22 cellular contexts compared by ENCODE assay signal in the genomic region with DNA sequence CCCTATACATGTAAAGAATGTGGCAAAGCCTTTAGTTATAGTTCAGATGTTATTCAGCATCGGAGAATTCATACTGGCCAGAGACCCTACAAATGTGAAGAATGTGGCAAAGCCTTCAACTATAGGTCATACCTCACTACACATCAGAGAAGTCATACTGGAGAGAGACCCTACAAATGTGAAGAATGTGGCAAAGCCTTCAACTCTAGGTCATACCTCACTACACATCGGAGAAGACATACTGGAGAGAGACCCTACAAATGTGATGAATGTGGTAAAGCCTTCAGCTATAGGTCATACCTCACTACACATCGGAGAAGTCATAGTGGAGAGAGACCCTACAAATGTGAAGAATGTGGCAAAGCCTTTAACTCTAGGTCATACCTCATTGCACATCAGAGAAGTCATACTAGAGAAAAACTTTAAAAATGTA. TPM values are rescaled to one million over a fixed set of nuclear protein-coding genes. Genes with fewer than 3 reads are reported as not detected.
DNase-seq lines count a peak whose midpoint lies in the region; ATAC-seq and TF ChIP-seq lines count a peak whose summit lies in the region.
"Had no signal": no experiment of that assay in that cellular context is flagged by ENCODE, and none has a peak within 500 bp of the region (broad histone marks: within the 10 kb centered on the region; RNA-seq: fewer than 3 reads in every experiment).

No MANE protein-coding gene starts in this region.

- no peaks in the 10 kb centered on the region for H3K27me3 Mint-ChIP-seq in activated naive CD4-positive, alpha-beta T cell treated with anti-CD3 and anti-CD28 coated beads, Interleukin-2, amount 10 ng/mL, durations not matched to agents 7 days and 5 days
- no peaks in the 10 kb centered on the region for H3K27me3 Mint-ChIP-seq in central memory CD8-positive, alpha-beta T cell
- H3K27me3 Mint-ChIP-seq in HFFc6 (ENCODE audit: insufficient read depth): no peaks in the 10 kb centered on the region; the same call in 1 of the 2 replicates
- no peaks in the 10 kb centered on the region for H3K27me3 Mint-ChIP-seq in activated CD8-positive, alpha-beta memory T cell treated with anti-CD3 and anti-CD28 coated beads, Interleukin-2, amount 10 ng/mL, durations not matched to agents 7 days and 5 days
- H3K27me3 Mint-ChIP-seq: activated T-cell treated with anti-CD3 and anti-CD28 coated beads, Interleukin-2, amount 50 U/mL, for 24 hours; stimulated activated naive CD8-positive, alpha-beta T cell treated with anti-CD3 and anti-CD28 coated beads, Interleukin-15, amount 100 ng/mL, for 72 hours had no signal

- H3K4me1 ChIP-seq in PC-3 (ENCODE audit: insufficient read depth, low read length): no peaks in the 10 kb centered on the region
- H3K4me1 ChIP-seq in subcutaneous abdominal adipose tissue (ENCODE audit: control insufficient read depth in 5 of 5, insufficient read depth in 5 of 5, low read length in 5 of 5): no peaks in the 10 kb centered on the region
- H3K4me1 ChIP-seq: body of pancreas, heart left ventricle, psoas muscle, SJCRH30 had no signal

- BruUV-seq in PC-3 (replicated peaks; lab: Mats Ljungman, UMichigan): no TSS peak

- H3K9ac ChIP-seq in PC-3 (ENCODE audit: low read length): no peak overlapping the region
- no peak overlapping the region for H3K9ac ChIP-seq in subcutaneous abdominal adipose tissue (ENCODE audit: low read length in 5 of 5)

- no peak for DNase-seq in activated naive CD4-positive, alpha-beta T cell treated with anti-CD3 and anti-CD28 coated beads, Interleukin-2, amount 10 ng/mL, durations not matched to agents 7 days and 5 days
- DNase-seq in activated naive CD4-positive, alpha-beta T cell treated with anti-CD3 and anti-CD28 coated beads, Interleukin-2, amount 50 U/mL, for 16 hours: no peak
- no peak for DNase-seq in PC-3
- DNase-seq in central memory CD8-positive, alpha-beta T cell (ENCODE audit: low spot score in 2 of 2): no peak
- no peak for DNase-seq in HFFc6
- no peak for DNase-seq in dermis blood vessel endothelial cell
- no peak for DNase-seq in activated CD8-positive, alpha-beta memory T cell treated with anti-CD3 and anti-CD28 coated beads, Interleukin-2, amount 10 ng/mL, durations not matched to agents 7 days and 5 days
- DNase-seq: activated CD4-positive, alpha-beta T cell treated with anti-CD3 and anti-CD28 coated beads for 4 hours; activated T-cell treated with anti-CD3 and anti-CD28 coated beads, Interleukin-2, amount 50 U/mL, for 24 hours; body of pancreas; GOT3; heart left ventricle; mammary epithelial cell; NCI-H187 treated with DMSO at 0.1 percent for 48 hours; NCI-H446; nephron progenitor cell; psoas muscle; stimulated activated CD4-positive, alpha-beta T cell treated with anti-CD3 and anti-CD28 coated beads, Interleukin-12 subunit alpha, Interleukin-12 subunit beta, amount 100 ng/mL, for 4 hours; stimulated activated naive CD8-positive, alpha-beta T cell treated with anti-CD3 and anti-CD28 coated beads, Interleukin-15, amount 100 ng/mL, for 72 hours; T1000 had no signal

- intact Hi-C loops in PC-3 (cut with micrococcal nuclease): no loop called here

- H3K4me1 Mint-ChIP-seq in activated naive CD4-positive, alpha-beta T cell treated with anti-CD3 and anti-CD28 coated beads, Interleukin-2, amount 10 ng/mL, durations not matched to agents 7 days and 5 days: peaks cover 3% of the 10 kb centered on the region
- no peaks in the 10 kb centered on the region for H3K4me1 Mint-ChIP-seq in central memory CD8-positive, alpha-beta T cell
- no peaks in the 10 kb centered on the region for H3K4me1 Mint-ChIP-seq in HFFc6 (ENCODE audit: low read depth)
- H3K4me1 Mint-ChIP-seq in activated CD8-positive, alpha-beta memory T cell treated with anti-CD3 and anti-CD28 coated beads, Interleukin-2, amount 10 ng/mL, durations not matched to agents 7 days and 5 days: peaks cover 6% of the 10 kb centered on the region
- H3K4me1 Mint-ChIP-seq: nephron progenitor cell; stimulated activated naive CD8-positive, alpha-beta T cell treated with anti-CD3 and anti-CD28 coated beads, Interleukin-15, amount 100 ng/mL, for 72 hours had no signal

- peaks cover 85% of the 10 kb centered on the region for H3K9me3 Mint-ChIP-seq in activated naive CD4-positive, alpha-beta T cell treated with anti-CD3 and anti-CD28 coated beads, Interleukin-2, amount 10 ng/mL, durations not matched to agents 7 days and 5 days
- peaks cover 42% of the 10 kb centered on the region for H3K9me3 Mint-ChIP-seq in central memory CD8-positive, alpha-beta T cell
- H3K9me3 Mint-ChIP-seq in HFFc6: peaks cover 98% of the 10 kb centered on the region
- peaks cover 57% of the 10 kb centered on the region for H3K9me3 Mint-ChIP-seq in activated CD8-positive, alpha-beta memory T cell treated with anti-CD3 and anti-CD28 coated beads, Interleukin-2, amount 10 ng/mL, durations not matched to agents 7 days and 5 days (ENCODE audit: low read depth)

- H2AFZ ChIP-seq in PC-3 (ENCODE audit: low read length): no peak overlapping the region

- peaks cover 93% of the 10 kb centered on the region for H3K36me3 ChIP-seq in PC-3 (ENCODE audit: low read depth, low read length)
- H3K36me3 ChIP-seq in subcutaneous abdominal adipose tissue (ENCODE audit: control insufficient read depth in 5 of 5, insufficient read depth in 5 of 5, low read length in 5 of 5): peaks cover 33 to 53% (median 37%) of the 10 kb centered on the region in 5 donors

- H3K4me3 Mint-ChIP-seq in activated naive CD4-positive, alpha-beta T cell treated with anti-CD3 and anti-CD28 coated beads, Interleukin-2, amount 10 ng/mL, durations not matched to agents 7 days and 5 days: no peak overlapping the region
- H3K4me3 Mint-ChIP-seq in central memory CD8-positive, alpha-beta T cell: no peak overlapping the region
- H3K4me3 Mint-ChIP-seq in HFFc6: no peak overlapping the region; the same call in 1 of the 2 replicates
- no peak overlapping the region for H3K4me3 Mint-ChIP-seq in activated CD8-positive, alpha-beta memory T cell treated with anti-CD3 and anti-CD28 coated beads, Interleukin-2, amount 10 ng/mL, durations not matched to agents 7 days and 5 days
- H3K4me3 Mint-ChIP-seq: activated T-cell treated with anti-CD3 and anti-CD28 coated beads, Interleukin-2, amount 50 U/mL, for 24 hours; nephron progenitor cell; stimulated activated naive CD8-positive, alpha-beta T cell treated with anti-CD3 and anti-CD28 coated beads, Interleukin-15, amount 100 ng/mL, for 72 hours had no signal

- no peaks in the 10 kb centered on the region for H3K27me3 ChIP-seq in PC-3 (ENCODE audit: low read length)
- no peaks in the 10 kb centered on the region for H3K27me3 ChIP-seq in subcutaneous abdominal adipose tissue (ENCODE audit: control insufficient read depth in 5 of 5, insufficient read depth in 4 of 5, low read length in 5 of 5)
- H3K27me3 ChIP-seq: body of pancreas, heart left ventricle, SJCRH30 had no signal

- H3K9me3 ChIP-seq in PC-3 (ENCODE audit: low read length) (peaks cover 77% of the 10 kb centered on the region), subcutaneous abdominal adipose tissue (ENCODE audit: control insufficient read depth in 5 of 5, low read length in 5 of 5) (peaks cover 76 to 98% (median 96%) of the 10 kb centered on the region in 5 donors)

- H3K79me2 ChIP-seq in PC-3 (ENCODE audit: low read length): peaks cover 20% of the 10 kb centered on the region

- no peak for TF ChIP-seq CTCF in PC-3 (conservative IDR thresholded peaks at IDR 0.05; ENCODE audit: low read depth, low read length)
- no peak for TF ChIP-seq CTCF in HFFc6 (IDR thresholded peaks at IDR 0.05)

- no peak overlapping the region for H3K4me2 ChIP-seq in PC-3 (ENCODE audit: low read length)

- H3K27ac ChIP-seq in PC-3 (ENCODE audit: low read length): no peak overlapping the region
- H3K27ac ChIP-seq in subcutaneous abdominal adipose tissue (ENCODE audit: low read depth, low read length): no peak overlapping the region
- H3K27ac ChIP-seq: body of pancreas, heart left ventricle, psoas muscle, SJCRH30 had no signal

- no peak for ATAC-seq in PC-3
- no peak for ATAC-seq in central memory CD8-positive, alpha-beta T cell (replicated peaks; ENCODE audit: extremely low read depth, poor library complexity, severe bottlenecking)
- ATAC-seq in activated CD8-positive, alpha-beta memory T cell treated with anti-CD3 and anti-CD28 coated beads, Interleukin-2, amount 10 ng/mL, durations not matched to agents 7 days and 5 days: no peak
- ATAC-seq: body of pancreas; heart left ventricle; psoas muscle; stimulated activated naive CD8-positive, alpha-beta T cell treated with anti-CD3 and anti-CD28 coated beads, Interleukin-15, amount 100 ng/mL, for 72 hours had no signal

- H3K27ac Mint-ChIP-seq in activated naive CD4-positive, alpha-beta T cell treated with anti-CD3 and anti-CD28 coated beads, Interleukin-2, amount 10 ng/mL, durations not matched to agents 7 days and 5 days: peak overlapping the region; percentile 2
- H3K27ac Mint-ChIP-seq in central memory CD8-positive, alpha-beta T cell (ENCODE audit: low read depth): peak overlapping the region; percentile 72
- no peak overlapping the region for H3K27ac Mint-ChIP-seq in HFFc6
- no peak overlapping the region for H3K27ac Mint-ChIP-seq in activated CD8-positive, alpha-beta memory T cell treated with anti-CD3 and anti-CD28 coated beads, Interleukin-2, amount 10 ng/mL, durations not matched to agents 7 days and 5 days
- H3K27ac Mint-ChIP-seq: activated T-cell treated with anti-CD3 and anti-CD28 coated beads, Interleukin-2, amount 50 U/mL, for 24 hours; nephron progenitor cell had no signal

- no peaks in the 10 kb centered on the region for H3K9me2 ChIP-seq in PC-3 (replicated peaks; ENCODE audit: low read length)

- H4K20me1 ChIP-seq in PC-3 (ENCODE audit: low read length): no peaks in the 10 kb centered on the region

- H3F3A ChIP-seq in PC-3 (ENCODE audit: low read length, unreplicated experiment): no peaks in the 10 kb centered on the region

- POLR2A ChIA-PET in PC-3 (lab: Charles Lee; ENCODE audit: unreplicated experiment): no interaction called here

- H3K36me3 Mint-ChIP-seq in activated naive CD4-positive, alpha-beta T cell treated with anti-CD3 and anti-CD28 coated beads, Interleukin-2, amount 10 ng/mL, durations not matched to agents 7 days and 5 days: peaks cover 94% of the 10 kb centered on the region
- H3K36me3 Mint-ChIP-seq in central memory CD8-positive, alpha-beta T cell (ENCODE audit: insufficient read depth): peaks cover 34% of the 10 kb centered on the region
- peaks cover 93% of the 10 kb centered on the region for H3K36me3 Mint-ChIP-seq in HFFc6 (ENCODE audit: low read depth)
- peaks cover 94% of the 10 kb centered on the region for H3K36me3 Mint-ChIP-seq in activated CD8-positive, alpha-beta memory T cell treated with anti-CD3 and anti-CD28 coated beads, Interleukin-2, amount 10 ng/mL, durations not matched to agents 7 days and 5 days

- CTCF ChIA-PET in activated naive CD4-positive, alpha-beta T cell treated with anti-CD3 and anti-CD28 coated beads, Interleukin-2, amount 10 ng/mL, durations not matched to agents 7 days and 5 days (lab: Charles Lee): no interaction called here
- CTCF ChIA-PET in PC-3 (lab: Charles Lee): no interaction called here
- CTCF ChIA-PET in activated CD8-positive, alpha-beta memory T cell treated with anti-CD3 and anti-CD28 coated beads, Interleukin-2, amount 10 ng/mL, durations not matched to agents 7 days and 5 days (lab: Charles Lee): no interaction called here

- H3K4me3 ChIP-seq in PC-3 (ENCODE audit: low read length): peak overlapping the region; percentile 9; the same call in 1 of the 2 replicates
- H3K4me3 ChIP-seq in subcutaneous abdominal adipose tissue (ENCODE audit: low read depth in 1 of 5, low read length in 5 of 5): peak overlapping the region; percentile 35 to 57 (median 46)
- H3K4me3 ChIP-seq: body of pancreas, heart left ventricle, psoas muscle, SJCRH30 had no signal

RNA-seq across cellular contexts. Expression of gene ZNF267, which starts 42.5 kb away (rescaled TPM):
- 4.5 and 10.2 TPM in 2 replicates for total RNA-seq in PC-3 (2014; rRNA removed)
- total RNA-seq in HFFc6 (2021; fragmentation: NEBNext Ultra II Directional; extraction: Animal tissue kit (Norgen Biotek cat#: 25700)): 1 to 10 TPM; 5.5 to 8.9 (median 6.9) TPM
- total RNA-seq in dermis blood vessel endothelial cell: 33.4 and 41.4 TPM in 2 replicates
- total RNA-seq in activated CD8-positive, alpha-beta memory T cell treated with anti-CD3 and anti-CD28 coated beads, Interleukin-2, amount 10 ng/mL, durations not matched to agents 7 days and 5 days: 10 to 100 TPM; 54.1 to 64.1 TPM

Comparison
In these comparisons a context has a peak if more than half of its experiments do, and no peak if none do; other contexts are left out.
1. H3K27ac Mint-ChIP-seq: peak in activated naive CD4-positive, alpha-beta T cell treated with anti-CD3 and anti-CD28 coated beads, Interleukin-2, amount 10 ng/mL, durations not matched to agents 7 days and 5 days (single experiment) and central memory CD8-positive, alpha-beta T cell (single experiment); none in HFFc6 (single experiment) and activated CD8-positive, alpha-beta memory T cell treated with anti-CD3 and anti-CD28 coated beads, Interleukin-2, amount 10 ng/mL, durations not matched to agents 7 days and 5 days (single experiment).